ENCODE assay signal across 3 cellular contexts in genomic region chr19:38884691-38885090, GRCh38.
A peak's percentile ranks its signal among the peaks of the same experiment; 100 is the strongest.
TF ChIP-seq lines count a peak whose summit lies in the region.

No MANE protein-coding gene starts in this region.

TF ChIP-seq in HEK293, 187 proteins besides CTCF, POLR2A, EP300 and RAD21:
- TF ChIP-seq ZNF280D (tag by site-specific recombination; IDR thresholded peaks at IDR 0.05) (0 out of 2 replicates have a peak, but pooled peaks have one; percentile 58), ZNF121 (tag by site-specific recombination; IDR thresholded peaks at IDR 0.05) (peak; percentile 99)
TF ChIP-seq in HEK293: peak in this region for 2; not testable (repeated sequence) for 185.

TF ChIP-seq in WTC11, 78 proteins besides CTCF, POLR2A, EP300 and RAD21:
- TF ChIP-seq ZNF121 (CRISPR knock-in tag; IDR thresholded peaks at IDR 0.05) = peak; percentile 66; the same call in 1 of the 2 replicates

TF ChIP-seq in HepG2, 621 proteins besides CTCF, POLR2A, EP300 and RAD21:
- peak; percentile 45; the same call in 1 of the 2 replicates for TF ChIP-seq ZNF770 (CRISPR knock-in tag; IDR thresholded peaks at IDR 0.05)
- peak; percentile 76 for TF ChIP-seq ZNF121 (CRISPR knock-in tag; IDR thresholded peaks at IDR 0.05)
